Comparison of ENCODE assay signal across 8 cellular contexts in the genomic region with DNA sequence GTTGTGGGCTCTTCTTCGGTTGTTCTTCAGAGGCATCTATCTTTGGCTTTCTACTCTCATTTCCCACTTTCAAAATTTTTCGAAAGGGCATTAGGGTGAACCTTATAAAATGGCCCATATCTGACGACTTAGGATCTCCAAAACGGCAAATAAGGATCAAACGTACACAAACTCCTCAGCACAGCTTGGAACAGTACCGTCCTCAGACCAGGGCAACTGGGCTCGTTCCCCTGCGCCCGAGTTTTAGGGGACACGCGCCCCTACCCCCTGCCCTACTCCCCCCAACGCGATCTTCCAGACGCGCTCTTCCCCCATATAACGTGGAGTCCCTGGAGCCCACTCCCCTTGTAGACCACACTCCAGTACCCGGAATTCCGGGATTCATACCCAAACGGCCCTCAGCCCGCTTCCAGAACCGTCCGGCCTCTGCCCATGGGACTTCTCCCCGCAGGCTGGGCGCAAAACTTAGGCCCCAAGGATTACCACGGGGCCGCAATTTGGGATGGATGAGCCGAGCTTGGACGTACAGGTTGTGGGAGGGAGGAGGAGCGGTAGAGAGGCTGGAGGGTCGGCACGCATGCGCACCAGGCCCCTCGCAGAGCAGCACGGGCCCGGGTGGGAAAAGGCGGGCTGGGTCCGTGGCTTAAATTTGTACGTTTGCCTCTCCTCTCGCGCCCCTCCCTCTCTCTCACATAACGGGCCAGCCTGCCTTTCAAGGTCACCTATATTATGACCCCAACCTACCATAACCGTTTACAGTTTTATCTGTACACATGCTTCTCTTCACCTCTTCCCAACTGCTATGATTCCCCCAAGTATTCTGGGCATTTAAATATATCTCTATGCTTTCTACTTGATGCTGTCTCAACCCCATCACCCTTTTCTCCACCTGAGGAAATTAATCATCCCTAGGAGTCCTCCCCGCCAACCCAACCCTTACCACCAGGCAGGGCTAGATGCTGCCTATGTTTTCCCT. TPM values are rescaled to one million over a fixed set of nuclear protein-coding genes. Genes with fewer than 3 reads are reported as not detected.
A peak's percentile ranks its signal among the peaks of the same experiment; 100 is the strongest.
DNase-seq lines count a peak whose midpoint lies in the region; ATAC-seq and TF ChIP-seq lines count a peak whose summit lies in the region.

No MANE protein-coding gene starts in this region.

- peaks cover 0 to 9% (median 0%) of the 10 kb centered on the region in 3 donors for H3K36me3 Mint-ChIP-seq in CD8-positive, alpha-beta memory T cell
- H3K36me3 Mint-ChIP-seq in activated CD8-positive, alpha-beta T cell treated with anti-CD3 and anti-CD28 coated beads, Interleukin-2, amount 10 ng/mL, durations not matched to agents 7 days and 5 days (ENCODE audit: low read depth), result no peaks in the 10 kb centered on the region

- no peaks in the 10 kb centered on the region for H3K79me1 ChIP-seq in neuronal stem cell (ENCODE audit: low read depth, low read length)

- H3K27ac Mint-ChIP-seq in CD8-positive, alpha-beta memory T cell, result peak overlapping the region; percentile 4 to 93 (median 82)
- peak overlapping the region; percentile 78 for H3K27ac Mint-ChIP-seq in activated CD8-positive, alpha-beta T cell treated with anti-CD3 and anti-CD28 coated beads, Interleukin-2, amount 10 ng/mL, durations not matched to agents 7 days and 5 days

- no peak for TF ChIP-seq CTCF in stomach (IDR thresholded peaks at IDR 0.05)

- H3K4me3 ChIP-seq in CD8-positive, alpha-beta memory T cell (ENCODE audit: low read length), result peak overlapping the region; percentile 53
- no peak overlapping the region for H3K4me3 ChIP-seq in neuronal stem cell (ENCODE audit: low read length in 2 of 2)
- peak overlapping the region; percentile 44 to 55 (median 52) for H3K4me3 ChIP-seq in stomach

- peak; percentile 64 for ATAC-seq in GM21528 (IDR thresholded peaks at IDR 0.05; ENCODE audit: low FRiP score, unreplicated experiment)
- peak; percentile 93 for ATAC-seq in activated CD8-positive, alpha-beta T cell treated with anti-CD3 and anti-CD28 coated beads, Interleukin-2, amount 10 ng/mL, durations not matched to agents 7 days and 5 days

- H3K4ac ChIP-seq in neuronal stem cell (ENCODE audit: low read length), result no peak overlapping the region

- H3K36me3 ChIP-seq in CD8-positive, alpha-beta memory T cell (ENCODE audit: insufficient read depth, low read length), result no peaks in the 10 kb centered on the region
- H3K36me3 ChIP-seq in neuronal stem cell (replicated peaks in 1 of 2; ENCODE audit: control insufficient read depth in 2 of 2, insufficient read depth in 2 of 2, low read length in 2 of 2) (no peaks in the 10 kb centered on the region), stomach (no peaks in the 10 kb centered on the region)

- TF ChIP-seq POLR2A in stomach (IDR thresholded peaks at IDR 0.05), result no peak

- no peak for TF ChIP-seq EP300 in stomach (IDR thresholded peaks at IDR 0.05)

- no peaks in the 10 kb centered on the region for H3K9me3 Mint-ChIP-seq in CD8-positive, alpha-beta memory T cell
- H3K9me3 Mint-ChIP-seq in activated CD8-positive, alpha-beta T cell treated with anti-CD3 and anti-CD28 coated beads, Interleukin-2, amount 10 ng/mL, durations not matched to agents 7 days and 5 days (ENCODE audit: insufficient read depth), result no peaks in the 10 kb centered on the region

- H2BK12ac ChIP-seq in neuronal stem cell (ENCODE audit: low read length), result no peak overlapping the region

- no peak overlapping the region for H4K8ac ChIP-seq in neuronal stem cell (ENCODE audit: low read depth, low read length)

- no peak overlapping the region for H3K9ac ChIP-seq in neuronal stem cell (ENCODE audit: low read depth, low read length, poor library complexity)

- H3K27me3 Mint-ChIP-seq in CD8-positive, alpha-beta memory T cell, result peaks cover 0 to 5% of the 10 kb centered on the region in 2 donors
- peaks cover 13% of the 10 kb centered on the region for H3K27me3 Mint-ChIP-seq in activated CD8-positive, alpha-beta T cell treated with anti-CD3 and anti-CD28 coated beads, Interleukin-2, amount 10 ng/mL, durations not matched to agents 7 days and 5 days (ENCODE audit: low read depth)

- peak overlapping the region; percentile 9 for H3K18ac ChIP-seq in neuronal stem cell (ENCODE audit: low read length)

- H2BK5ac ChIP-seq in neuronal stem cell (ENCODE audit: low read length), result no peak overlapping the region

- H3K4me1 ChIP-seq in CD8-positive, alpha-beta memory T cell (ENCODE audit: insufficient read depth, low read length), result no peaks in the 10 kb centered on the region
- peaks cover 2 to 4% of the 10 kb centered on the region in 2 donors for H3K4me1 ChIP-seq in neuronal stem cell (ENCODE audit: control insufficient read depth in 2 of 2, insufficient read depth in 1 of 2, low read depth in 1 of 2, low read length in 2 of 2)
- H3K4me1 ChIP-seq in stomach, result peaks cover 9 to 45% (median 34%) of the 10 kb centered on the region in 4 donors

- H3K27me3 ChIP-seq in CD8-positive, alpha-beta memory T cell (ENCODE audit: insufficient read depth, low read length, poor library complexity, severe bottlenecking), result peaks cover 5% of the 10 kb centered on the region
- H3K27me3 ChIP-seq in neuronal stem cell (ENCODE audit: control insufficient read depth in 3 of 3, insufficient read depth in 3 of 3, low read depth in 1 of 3, low read length in 3 of 3) (no peaks in the 10 kb centered on the region), stomach (no peaks in the 10 kb centered on the region)

- no peak overlapping the region for H3K4me2 ChIP-seq in neuronal stem cell (ENCODE audit: insufficient read depth, low read length, poor library complexity, severe bottlenecking)

- WGBS in neuronal stem cell (ENCODE audit: extremely low coverage in 2 of 2, insufficient read length in 2 of 2, insufficient replicate concordance in 1 of 2), 2 donors, result no CpG with 5 or more reads among the region's 43 CpGs
- WGBS in stomach, 5 donors, result 19 to 43% (median 25%) methylated on average over 43 of the region's 43 CpGs

- no peak overlapping the region for H2BK15ac ChIP-seq in neuronal stem cell (ENCODE audit: low read length)

- peak overlapping the region; percentile 78 to 92 (median 84) for H3K4me3 Mint-ChIP-seq in CD8-positive, alpha-beta memory T cell
- H3K4me3 Mint-ChIP-seq in activated CD8-positive, alpha-beta T cell treated with anti-CD3 and anti-CD28 coated beads, Interleukin-2, amount 10 ng/mL, durations not matched to agents 7 days and 5 days, result peak overlapping the region; percentile 74

- no peaks in the 10 kb centered on the region for H3K9me3 ChIP-seq in CD8-positive, alpha-beta memory T cell (ENCODE audit: low read length)
- H3K9me3 ChIP-seq in neuronal stem cell (replicated peaks in 1 of 2; ENCODE audit: control insufficient read depth in 2 of 2, insufficient read depth in 1 of 2, low read depth in 1 of 2, low read length in 2 of 2) (no peaks in the 10 kb centered on the region), stomach (no peaks in the 10 kb centered on the region)

- CTCF ChIA-PET in CD8-positive, alpha-beta memory T cell (lab: Charles Lee), result interaction anchor here (0.9 to 1.8 kb wide), 5 partner anchors 10 to 18 kb away, joined by 3 to 5 read pairs (median 4); partner anchors contain the start of gene CREBZF
- CTCF ChIA-PET in activated CD8-positive, alpha-beta T cell treated with anti-CD3 and anti-CD28 coated beads, Interleukin-2, amount 10 ng/mL, durations not matched to agents 7 days and 5 days (lab: Charles Lee), result interaction anchor here (1.7 kb wide), 1 partner anchor 10 kb away, joined by 6 read pairs; no protein-coding TSS in a partner anchor

- H3K4me1 Mint-ChIP-seq in CD8-positive, alpha-beta memory T cell, result peaks cover 19 to 21% (median 20%) of the 10 kb centered on the region in 3 donors
- H3K4me1 Mint-ChIP-seq in activated CD8-positive, alpha-beta T cell treated with anti-CD3 and anti-CD28 coated beads, Interleukin-2, amount 10 ng/mL, durations not matched to agents 7 days and 5 days (ENCODE audit: low read depth), result peaks cover 19% of the 10 kb centered on the region

- H3K27ac ChIP-seq in CD8-positive, alpha-beta memory T cell (ENCODE audit: low read depth, low read length), result no peak overlapping the region
- H3K27ac ChIP-seq in neuronal stem cell (replicated peaks; ENCODE audit: low read length) (no peak overlapping the region), stomach (peak overlapping the region; percentile 16 to 74 (median 58))

- no peak overlapping the region for H4K91ac ChIP-seq in neuronal stem cell (ENCODE audit: low read depth, low read length, poor library complexity)

- H3K23ac ChIP-seq in neuronal stem cell (ENCODE audit: low read depth, low read length, poor library complexity), result no peak overlapping the region

- no peak overlapping the region for H2AK5ac ChIP-seq in neuronal stem cell (ENCODE audit: low read depth, low read length)

- peak; percentile 42 to 74 (median 53) for DNase-seq in CD8-positive, alpha-beta memory T cell
- DNase-seq in NCI-H1105 (lab: John Stamatoyannopoulos, UW) (peak; percentile 70), epidermal melanocyte (ENCODE audit: insufficient read length, low spot score) (peak; percentile 68), neuronal stem cell (ENCODE audit: low spot score) (no peak), stomach (peak; percentile 35), COLO829 (ENCODE audit: low spot score) (no peak)
- peak; percentile 72 for DNase-seq in activated CD8-positive, alpha-beta T cell treated with anti-CD3 and anti-CD28 coated beads, Interleukin-2, amount 10 ng/mL, durations not matched to agents 7 days and 5 days

- H2AFZ ChIP-seq in neuronal stem cell (ENCODE audit: low read length), result no peak overlapping the region

- H3K14ac ChIP-seq in neuronal stem cell (ENCODE audit: low read length), result peak overlapping the region; percentile 2

- intact Hi-C loops in stomach (cut with DNase I; ENCODE audit: low total_unique reads), result no loop called here

- POLR2A ChIA-PET in CD8-positive, alpha-beta memory T cell (lab: Charles Lee), result no interaction called here
- POLR2A ChIA-PET in activated CD8-positive, alpha-beta T cell treated with anti-CD3 and anti-CD28 coated beads, Interleukin-2, amount 10 ng/mL, durations not matched to agents 7 days and 5 days (lab: Charles Lee), result interaction anchor here (0.9 to 2.1 kb wide), 2 partner anchors 15 to 18 kb away, joined by 3 to 12 read pairs; partner anchors contain the start of gene CREBZF

- no peak overlapping the region for H2BK120ac ChIP-seq in neuronal stem cell (ENCODE audit: low read depth, low read length)

RNA-seq across cellular contexts. Expression of gene CCDC89, which starts 3.4 kb away (rescaled TPM):
- under 1 TPM; 0.20 to 0.22 TPM for total RNA-seq in CD8-positive, alpha-beta memory T cell
- polyA plus RNA-seq in CD8-positive, alpha-beta memory T cell, result not detected
- under 1 TPM; 0.23 to 0.63 TPM for total RNA-seq in activated CD8-positive, alpha-beta T cell treated with anti-CD3 and anti-CD28 coated beads, Interleukin-2, amount 10 ng/mL, durations not matched to agents 7 days and 5 days
- 0.04 TPM for polyA plus RNA-seq in neuronal stem cell (2013, experiment 1 of 2)
- polyA plus RNA-seq in neuronal stem cell (2013, experiment 2 of 2), result 0.03 TPM
- total RNA-seq in stomach, result 10 to 100 TPM in 1 of 5 donors, 1 to 10 TPM in 3, under 1 TPM in 1; 0.58 to 10.4 (median 4.2) TPM
- polyA plus RNA-seq in stomach, result under 1 TPM; 0.25 to 0.46 (median 0.37) TPM

RNA-seq across cellular contexts. Expression of gene CREBZF, which starts 17.7 kb away (rescaled TPM):
- 10 to 100 TPM; 45.0 to 45.1 TPM for total RNA-seq in CD8-positive, alpha-beta memory T cell
- polyA plus RNA-seq in CD8-positive, alpha-beta memory T cell, result 14.7 TPM
- 10 to 100 TPM; 51.4 to 54.8 TPM for total RNA-seq in activated CD8-positive, alpha-beta T cell treated with anti-CD3 and anti-CD28 coated beads, Interleukin-2, amount 10 ng/mL, durations not matched to agents 7 days and 5 days
- 42.1 TPM for polyA plus RNA-seq in neuronal stem cell (2013, experiment 1 of 2)
- 42.6 TPM for polyA plus RNA-seq in neuronal stem cell (2013, experiment 2 of 2)
- 100 to 1,000 TPM in 4 of 5 donors, 10 to 100 TPM in 1; 53.6 to 387 (median 130) TPM for total RNA-seq in stomach
- polyA plus RNA-seq in stomach, result 10 to 100 TPM; 12.5 to 20.6 (median 14.6) TPM

RNA-seq across cellular contexts. Expression of gene TMEM126A, which starts 34.9 kb away (rescaled TPM):
- total RNA-seq in CD8-positive, alpha-beta memory T cell, result 10 to 100 TPM; 70.0 to 73.0 TPM
- 72.3 TPM for polyA plus RNA-seq in CD8-positive, alpha-beta memory T cell
- total RNA-seq in activated CD8-positive, alpha-beta T cell treated with anti-CD3 and anti-CD28 coated beads, Interleukin-2, amount 10 ng/mL, durations not matched to agents 7 days and 5 days, result 10 to 100 TPM; 33.7 to 39.8 TPM
- polyA plus RNA-seq in neuronal stem cell (2013, experiment 1 of 2), result 49.6 TPM
- 51.7 TPM for polyA plus RNA-seq in neuronal stem cell (2013, experiment 2 of 2)
- total RNA-seq in stomach, result 10 to 100 TPM in 3 of 5 donors, 1 to 10 TPM in 1, not detected in 1; 5.8 to 37.5 (median 20.1) TPM
- 10 to 100 TPM; 55.0 to 63.6 (median 56.0) TPM for polyA plus RNA-seq in stomach

RNA-seq across cellular contexts. Expression of gene TMEM126B, which starts 54.2 kb away (rescaled TPM):
- total RNA-seq in CD8-positive, alpha-beta memory T cell, result 10 to 100 TPM; 48.3 to 52.0 TPM
- polyA plus RNA-seq in CD8-positive, alpha-beta memory T cell, result 58.1 TPM
- 10 to 100 TPM; 51.4 to 57.8 TPM for total RNA-seq in activated CD8-positive, alpha-beta T cell treated with anti-CD3 and anti-CD28 coated beads, Interleukin-2, amount 10 ng/mL, durations not matched to agents 7 days and 5 days
- 49.9 TPM for polyA plus RNA-seq in neuronal stem cell (2013, experiment 1 of 2)
- polyA plus RNA-seq in neuronal stem cell (2013, experiment 2 of 2), result 52.2 TPM
- 100 to 1,000 TPM in 1 of 5 donors, 10 to 100 TPM in 3, 1 to 10 TPM in 1; 4.3 to 104 (median 54.3) TPM for total RNA-seq in stomach
- 10 to 100 TPM; 55.1 to 93.0 (median 64.2) TPM for polyA plus RNA-seq in stomach

RNA-seq across cellular contexts. Expression of gene DLG2, which starts 55.5 kb away (rescaled TPM):
- total RNA-seq in CD8-positive, alpha-beta memory T cell, result 1 to 10 TPM; 1.3 to 1.5 TPM
- 0.81 TPM for polyA plus RNA-seq in CD8-positive, alpha-beta memory T cell
- 1 to 10 TPM; 1.3 to 1.6 TPM for total RNA-seq in activated CD8-positive, alpha-beta T cell treated with anti-CD3 and anti-CD28 coated beads, Interleukin-2, amount 10 ng/mL, durations not matched to agents 7 days and 5 days
- polyA plus RNA-seq in neuronal stem cell (2013, experiment 1 of 2), result 1.2 TPM
- polyA plus RNA-seq in neuronal stem cell (2013, experiment 2 of 2), result 1.6 TPM
- total RNA-seq in stomach, result 10 to 100 TPM in 1 of 5 donors, 1 to 10 TPM in 4; 1.8 to 19.1 (median 4.3) TPM
- 1 to 10 TPM; 1.3 to 4.1 (median 1.6) TPM for polyA plus RNA-seq in stomach

Comparison
In these comparisons a context has a peak if more than half of its experiments do, and no peak if none do; other contexts are left out.
1. DNase-seq: peak in CD8-positive, alpha-beta memory T cell (5 of 5), NCI-H1105 (single experiment), activated CD8-positive, alpha-beta T cell treated with anti-CD3 and anti-CD28 coated beads, Interleukin-2, amount 10 ng/mL, durations not matched to agents 7 days and 5 days (single experiment), epidermal melanocyte (single experiment) and stomach (single experiment); none in neuronal stem cell (single experiment) and COLO829 (single experiment).
2. H3K27ac ChIP-seq: peak in stomach (5 of 5); none in CD8-positive, alpha-beta memory T cell (single experiment) and neuronal stem cell (single experiment).
3. H3K4me3 ChIP-seq: peak in CD8-positive, alpha-beta memory T cell (single experiment) and stomach (4 of 4); none in neuronal stem cell (0 of 2).